ENCODE assay signal across 8 cellular contexts in genomic region chr14:88563845-88564244, GRCh38. TPM values are rescaled to one million over a fixed set of nuclear protein-coding genes. Genes with fewer than 3 reads are reported as not detected.
A peak's percentile ranks its signal among the peaks of the same experiment; 100 is the strongest.
DNase-seq lines count a peak whose midpoint lies in the region; ATAC-seq, FAIRE-seq and TF ChIP-seq lines count a peak whose summit lies in the region.

No MANE protein-coding gene starts in this region.

- peaks cover 17% of the 10 kb centered on the region; the same call in 1 of the 2 replicates for H3K36me3 ChIP-seq in PC-3 (ENCODE audit: low read depth, low read length)
- peaks cover 0 to 7% (median 5%) of the 10 kb centered on the region in 3 donors for H3K36me3 ChIP-seq in pancreas

- peak overlapping the region; percentile 90 for H3K4me2 ChIP-seq in PC-3 (ENCODE audit: low read length)

- intact Hi-C loops in PC-3 (cut with micrococcal nuclease), result loop anchor here (5.0 kb wide), 2 partner anchors 303 to 1393 kb away; partner anchors contain the start of gene TDP1
- intact Hi-C loops in pancreas (cut with DNase I), result no loop called here

- no peak for TF ChIP-seq CTCF in PC-3 (conservative IDR thresholded peaks at IDR 0.05; ENCODE audit: low read depth, low read length)
- TF ChIP-seq CTCF in epithelial cell of esophagus (IDR thresholded peaks at IDR 0.05; ENCODE audit: insufficient read depth, low read depth, low read length, missing control alignments), result no peak
- TF ChIP-seq CTCF in pancreas (IDR thresholded peaks at IDR 0.05), result no peak

- WGBS in pancreas, 2 donors, result 13 to 18% methylated on average over 7 of the region's 7 CpGs

- peak overlapping the region; percentile 74 for H3K4me3 ChIP-seq in PC-3 (ENCODE audit: low read length)
- H3K4me3 ChIP-seq in epithelial cell of esophagus (ENCODE audit: low read length), result peak overlapping the region; percentile 50
- peak overlapping the region; percentile 70 to 97 (median 86) for H3K4me3 ChIP-seq in pancreas

- BruUV-seq in PC-3 (replicated peaks; lab: Mats Ljungman, UMichigan), result no TSS peak

- no peaks in the 10 kb centered on the region for H3K27me3 ChIP-seq in PC-3 (ENCODE audit: low read length)
- no peaks in the 10 kb centered on the region for H3K27me3 ChIP-seq in pancreas

- DNase-seq in COLO668 (lab: John Stamatoyannopoulos, UW; ENCODE audit: unreplicated experiment) (peak; percentile 32), PC-3 (no peak), epithelial cell of esophagus (ENCODE audit: low read depth) (no peak), pancreas (no peak)
- DNase-seq in activated effector memory CD4-positive, alpha-beta T cell treated with Interleukin-2 at 50 U/mL for 16 hours, result no peak

- POLR2A ChIA-PET in PC-3 (lab: Charles Lee; ENCODE audit: unreplicated experiment), result no interaction called here

- CTCF ChIA-PET in PC-3 (lab: Charles Lee), result no interaction called here

- H2AFZ ChIP-seq in PC-3 (ENCODE audit: low read length), result peak overlapping the region; percentile 95; the same call in 1 of the 2 replicates

- no peak for ATAC-seq in PC-3
- ATAC-seq in pancreas, result no peak
- ATAC-seq in HG03135 (IDR thresholded peaks at IDR 0.05; ENCODE audit: unreplicated experiment), result no peak
- ATAC-seq in HG03432 (IDR thresholded peaks at IDR 0.05; ENCODE audit: unreplicated experiment), result no peak
- ATAC-seq in HG03457 (IDR thresholded peaks at IDR 0.05; ENCODE audit: unreplicated experiment), result no peak

- H3K9ac ChIP-seq in PC-3 (ENCODE audit: low read length), result peak overlapping the region; percentile 93

- no peaks in the 10 kb centered on the region for H3K9me3 ChIP-seq in PC-3 (ENCODE audit: low read length)
- H3K9me3 ChIP-seq in pancreas, result no peaks in the 10 kb centered on the region

- peaks cover 39% of the 10 kb centered on the region for H3K79me2 ChIP-seq in PC-3 (ENCODE audit: low read length)

- 0 out of 2 replicates have a peak, but pooled peaks cover 11% of the 10 kb centered on the region for H4K20me1 ChIP-seq in PC-3 (ENCODE audit: low read length)

- H3K9me2 ChIP-seq in PC-3 (replicated peaks; ENCODE audit: low read length), result no peaks in the 10 kb centered on the region

- peaks cover 12% of the 10 kb centered on the region for H3K4me1 ChIP-seq in PC-3 (ENCODE audit: insufficient read depth, low read length)
- H3K4me1 ChIP-seq in pancreas, result peaks cover 0 to 18% (median 15%) of the 10 kb centered on the region in 3 donors

- no peak overlapping the region for H3K27ac ChIP-seq in PC-3 (ENCODE audit: low read length)
- peak overlapping the region in 3 of 4 donors; percentile 87 to 94 (median 87) for H3K27ac ChIP-seq in pancreas

- no peaks in the 10 kb centered on the region for H3F3A ChIP-seq in PC-3 (ENCODE audit: low read length, unreplicated experiment)

- no peak for FAIRE-seq in pancreas (lab: Jason Lieb, UNC)

RNA-seq across cellular contexts. Expression of gene ZC3H14, which starts 1.0 kb away (rescaled TPM):
- 51.5 and 58.2 TPM in 2 replicates for total RNA-seq in PC-3 (2014; rRNA removed)
- total RNA-seq in pancreas, result 10 to 100 TPM; 25.5 to 37.1 (median 29.8) TPM
- 10 to 100 TPM; 16.2 to 27.6 TPM for polyA plus RNA-seq in pancreas

RNA-seq across cellular contexts. Expression of gene PTPN21, which starts 9.0 kb away (rescaled TPM):
- 6.3 TPM in 2 replicates for total RNA-seq in PC-3 (2014; rRNA removed)
- total RNA-seq in pancreas, result 10 to 100 TPM; 10.1 to 13.6 (median 11.0) TPM
- 1 to 10 TPM; 5.0 to 7.2 TPM for polyA plus RNA-seq in pancreas
